ENCODE assay signal across 19 cellular contexts in genomic region chr16:10859650-10860049, GRCh38. TPM values are rescaled to one million over a fixed set of nuclear protein-coding genes. Genes with fewer than 3 reads are reported as not detected.
DNase-seq lines count a peak whose midpoint lies in the region; ATAC-seq, FAIRE-seq and TF ChIP-seq lines count a peak whose summit lies in the region.
"Had no signal": no experiment of that assay in that cellular context is flagged by ENCODE, and none has a peak within 500 bp of the region (broad histone marks: within the 10 kb centered on the region; RNA-seq: fewer than 3 reads in every experiment).

No MANE protein-coding gene starts in this region.

- no peak for TF ChIP-seq CTCF in right atrium auricular region (IDR thresholded peaks at IDR 0.05)

- H3K4me1 ChIP-seq in right atrium auricular region: no peaks in the 10 kb centered on the region
- H3K4me1 ChIP-seq: BE2C, HAP-1 had no signal

- H3K27ac Mint-ChIP-seq in activated T-helper 17 cell treated with anti-CD3 and anti-CD28 coated beads, Interleukin-2, amount 50 U/mL, for 72 hours: no peak overlapping the region
- H3K27ac Mint-ChIP-seq in stimulated activated effector memory CD8-positive, alpha-beta T cell treated with anti-CD3 and anti-CD28 coated beads, Interleukin-12 subunit alpha, Interleukin-12 subunit beta, amount 100 ng/mL, for 72 hours: peak overlapping the region; percentile 77
- H3K27ac Mint-ChIP-seq in activated naive CD4-positive, alpha-beta T cell treated with anti-CD3 and anti-CD28 coated beads, Interleukin-2, amount 10 ng/mL, durations not matched to agents 7 days and 5 days: no peak overlapping the region
- H3K27ac Mint-ChIP-seq: CD4-positive, alpha-beta memory T cell had no signal

- ATAC-seq in activated T-helper 17 cell treated with anti-CD3 and anti-CD28 coated beads, Interleukin-2, amount 50 U/mL, for 72 hours (replicated peaks): peak; percentile 39
- peak; percentile 73 for ATAC-seq in esophagus mucosa
- ATAC-seq in stimulated activated effector memory CD8-positive, alpha-beta T cell treated with anti-CD3 and anti-CD28 coated beads, Interleukin-12 subunit alpha, Interleukin-12 subunit beta, amount 100 ng/mL, for 72 hours: peak; percentile 66

- H3K36me3 ChIP-seq in MG63 (no peaks in the 10 kb centered on the region), right atrium auricular region (no peaks in the 10 kb centered on the region)
- H3K36me3 ChIP-seq: BE2C, HAP-1 had no signal

- CTCF ChIA-PET in activated naive CD4-positive, alpha-beta T cell treated with anti-CD3 and anti-CD28 coated beads, Interleukin-2, amount 10 ng/mL, durations not matched to agents 7 days and 5 days (lab: Charles Lee): no interaction called here

- no peak for FAIRE-seq in HTR-8/SVneo (lab: Jason Lieb, UNC)

- peaks cover 12% of the 10 kb centered on the region for H3K27me3 Mint-ChIP-seq in activated T-helper 17 cell treated with anti-CD3 and anti-CD28 coated beads, Interleukin-2, amount 50 U/mL, for 72 hours
- H3K27me3 Mint-ChIP-seq in activated naive CD4-positive, alpha-beta T cell treated with anti-CD3 and anti-CD28 coated beads, Interleukin-2, amount 10 ng/mL, durations not matched to agents 7 days and 5 days: peaks cover 51% of the 10 kb centered on the region

- no peak overlapping the region for H3K27ac ChIP-seq in right atrium auricular region

- 0 out of 2 replicates have a peak, but pooled peaks cover 3% of the 10 kb centered on the region for H3K27me3 ChIP-seq in MG63
- no peaks in the 10 kb centered on the region for H3K27me3 ChIP-seq in right atrium auricular region

- no peaks in the 10 kb centered on the region for H3K36me3 Mint-ChIP-seq in activated T-helper 17 cell treated with anti-CD3 and anti-CD28 coated beads, Interleukin-2, amount 50 U/mL, for 72 hours (ENCODE audit: low read depth)
- H3K36me3 Mint-ChIP-seq in stimulated activated effector memory CD8-positive, alpha-beta T cell treated with anti-CD3 and anti-CD28 coated beads, Interleukin-12 subunit alpha, Interleukin-12 subunit beta, amount 100 ng/mL, for 72 hours: peaks cover 14% of the 10 kb centered on the region
- H3K36me3 Mint-ChIP-seq in activated naive CD4-positive, alpha-beta T cell treated with anti-CD3 and anti-CD28 coated beads, Interleukin-2, amount 10 ng/mL, durations not matched to agents 7 days and 5 days: no peaks in the 10 kb centered on the region
- H3K36me3 Mint-ChIP-seq: CD4-positive, alpha-beta memory T cell had no signal

- no peaks in the 10 kb centered on the region for H3K4me1 Mint-ChIP-seq in activated T-helper 17 cell treated with anti-CD3 and anti-CD28 coated beads, Interleukin-2, amount 50 U/mL, for 72 hours
- H3K4me1 Mint-ChIP-seq in stimulated activated effector memory CD8-positive, alpha-beta T cell treated with anti-CD3 and anti-CD28 coated beads, Interleukin-12 subunit alpha, Interleukin-12 subunit beta, amount 100 ng/mL, for 72 hours: peaks cover 26% of the 10 kb centered on the region
- H3K4me1 Mint-ChIP-seq in activated naive CD4-positive, alpha-beta T cell treated with anti-CD3 and anti-CD28 coated beads, Interleukin-2, amount 10 ng/mL, durations not matched to agents 7 days and 5 days: no peaks in the 10 kb centered on the region
- H3K4me1 Mint-ChIP-seq: CD4-positive, alpha-beta memory T cell had no signal

- H3K4me3 ChIP-seq in MG63 (no peak overlapping the region), right atrium auricular region (no peak overlapping the region)
- H3K4me3 ChIP-seq: HAP-1 had no signal

- H3K9me3 ChIP-seq in MG63 (no peaks in the 10 kb centered on the region), right atrium auricular region (no peaks in the 10 kb centered on the region)
- H3K9me3 ChIP-seq: BE2C, HAP-1 had no signal

- no peak overlapping the region for H3K4me3 Mint-ChIP-seq in activated T-helper 17 cell treated with anti-CD3 and anti-CD28 coated beads, Interleukin-2, amount 50 U/mL, for 72 hours
- no peak overlapping the region for H3K4me3 Mint-ChIP-seq in stimulated activated effector memory CD8-positive, alpha-beta T cell treated with anti-CD3 and anti-CD28 coated beads, Interleukin-12 subunit alpha, Interleukin-12 subunit beta, amount 100 ng/mL, for 72 hours
- H3K4me3 Mint-ChIP-seq in activated naive CD4-positive, alpha-beta T cell treated with anti-CD3 and anti-CD28 coated beads, Interleukin-2, amount 10 ng/mL, durations not matched to agents 7 days and 5 days: no peak overlapping the region
- H3K4me3 Mint-ChIP-seq: CD4-positive, alpha-beta memory T cell had no signal

- DNase-seq in MG63 (peak; percentile 9), HTR-8/SVneo (ENCODE audit: insufficient read length, low spot score) (no peak), right atrium auricular region (ENCODE audit: low spot score) (no peak)
- no peak for DNase-seq in stimulated activated effector memory CD8-positive, alpha-beta T cell treated with anti-CD3 and anti-CD28 coated beads, Interleukin-12 subunit alpha, Interleukin-12 subunit beta, amount 100 ng/mL, for 72 hours (ENCODE audit: low spot score in 2 of 2)
- DNase-seq in activated naive CD4-positive, alpha-beta T cell treated with anti-CD3 and anti-CD28 coated beads, Interleukin-2, amount 10 ng/mL, durations not matched to agents 7 days and 5 days: no peak
- DNase-seq: BE2C; Calu3; CD4-positive, alpha-beta memory T cell; Karpas-422; NCI-H1417; NCI-H187 treated with DMSO at 0.1 percent for 48 hours; NCI-H2171; NCI-H446 treated with DMSO at 0.1 percent for 48 hours; NCI-H748 treated with DMSO at 0.1 percent for 48 hours; OCI-M1 had no signal

- peaks cover 8% of the 10 kb centered on the region for H3K9me3 Mint-ChIP-seq in activated T-helper 17 cell treated with anti-CD3 and anti-CD28 coated beads, Interleukin-2, amount 50 U/mL, for 72 hours
- H3K9me3 Mint-ChIP-seq in stimulated activated effector memory CD8-positive, alpha-beta T cell treated with anti-CD3 and anti-CD28 coated beads, Interleukin-12 subunit alpha, Interleukin-12 subunit beta, amount 100 ng/mL, for 72 hours: peaks cover 5% of the 10 kb centered on the region
- peaks cover 8% of the 10 kb centered on the region for H3K9me3 Mint-ChIP-seq in activated naive CD4-positive, alpha-beta T cell treated with anti-CD3 and anti-CD28 coated beads, Interleukin-2, amount 10 ng/mL, durations not matched to agents 7 days and 5 days

RNA-seq across cellular contexts. Expression of gene CIITA, which starts 17.4 kb away (rescaled TPM):
- not detected in 2 replicates for total RNA-seq in MG63 (2014; rRNA removed; shearing (Covaris generic); ENCODE audit: low replicate concordance)
- 10 to 100 TPM in 1 of 2 donors, 1 to 10 TPM in 1; 8.6 to 64.2 TPM for total RNA-seq in activated T-helper 17 cell treated with anti-CD3 and anti-CD28 coated beads, Interleukin-2, amount 50 U/mL, for 72 hours
- total RNA-seq in esophagus mucosa: 4.5 TPM
- 1 to 10 TPM; 3.2 to 3.4 TPM for total RNA-seq in right atrium auricular region

RNA-seq across cellular contexts. Expression of gene TVP23A, which starts 41.1 kb away (rescaled TPM):
- not detected in 2 replicates for total RNA-seq in MG63 (2014; rRNA removed; shearing (Covaris generic); ENCODE audit: low replicate concordance)
- total RNA-seq in activated T-helper 17 cell treated with anti-CD3 and anti-CD28 coated beads, Interleukin-2, amount 50 U/mL, for 72 hours: under 1 TPM; 0.22 to 0.69 TPM
- total RNA-seq in esophagus mucosa (not detected), right atrium auricular region (under 1 TPM; 0.30 to 0.83 TPM)
- total RNA-seq: CD4-positive, alpha-beta memory T cell; RPMI7951 had no signal
